12 cellular contexts compared by ENCODE assay signal in genomic region chr2:201696151-201696659, GRCh38. TPM values are rescaled to one million over a fixed set of nuclear protein-coding genes. Genes with fewer than 3 reads are reported as not detected.
A peak's percentile ranks its signal among the peaks of the same experiment; 100 is the strongest.
DNase-seq lines count a peak whose midpoint lies in the region; ATAC-seq, FAIRE-seq and TF ChIP-seq lines count a peak whose summit lies in the region.
"Had no signal": no experiment of that assay in that cellular context is flagged by ENCODE, and none has a peak within 500 bp of the region (broad histone marks: within the 10 kb centered on the region; RNA-seq: fewer than 3 reads in every experiment).

No MANE protein-coding gene starts in this region.

- peak; percentile 82 for DNase-seq in AG04449 (ENCODE audit: low read depth, low spot score)
- DNase-seq in HS-5 (ENCODE audit: low read depth), result peak; percentile 97
- DNase-seq in brain pericyte (ENCODE audit: low read depth, low spot score), result peak; percentile 71
- DNase-seq in keratinocyte (ENCODE audit: low read depth, low spot score), result peak; percentile 41
- no peak for DNase-seq in activated CD4-positive, CD25-positive, alpha-beta regulatory T cell treated with anti-CD3 and anti-CD28 coated beads, Interleukin-2, amount 50 U/mL, for 72 hours
- no peak for DNase-seq in DMS114 treated with DMSO at 0.1 percent for 48 hours (lab: John Stamatoyannopoulos, UW; ENCODE audit: unreplicated experiment)
- DNase-seq in MM.1S, result no peak
- DNase-seq: activated naive CD4-positive, alpha-beta T cell treated with anti-CD3 and anti-CD28 coated beads for 36 hours; CD8-positive, alpha-beta memory T cell; glutamatergic neuron had no signal

- H3K27ac ChIP-seq in keratinocyte (ENCODE audit: control insufficient read depth, insufficient read depth, low read length), result peak overlapping the region; percentile 55
- H3K27ac ChIP-seq in MM.1S (ENCODE audit: low read length), result no peak overlapping the region

- H3K79me2 ChIP-seq in keratinocyte (ENCODE audit: control insufficient read depth, insufficient read depth, low read length), result no peaks in the 10 kb centered on the region
- no peaks in the 10 kb centered on the region for H3K79me2 ChIP-seq in MM.1S (ENCODE audit: low read length)

- dilution Hi-C loops in keratinocyte (cut with MboI; ENCODE audit: extremely low pct_ligation_motif_present, low sequenced_read_pairs), result no loop called here

- H2AFZ ChIP-seq in keratinocyte (ENCODE audit: control insufficient read depth, low read length) (peak overlapping the region; percentile 68), MM.1S (ENCODE audit: low read length) (no peak overlapping the region)

- H3K4me1 ChIP-seq in keratinocyte (ENCODE audit: control insufficient read depth, extremely low read depth, insufficient read depth, low read length) (peaks cover 43% of the 10 kb centered on the region), MM.1S (ENCODE audit: low read length) (no peaks in the 10 kb centered on the region)

- POLR2A ChIA-PET in AG04449 (lab: Yijun Ruan, JAX), result interaction anchor here (0.6 to 1.8 kb wide), 5 partner anchors 11 to 84 kb away, joined by 3 to 5 read pairs (median 4); partner anchors contain the start of genes ALS2 and TMEM237

- no peaks in the 10 kb centered on the region for H3F3A ChIP-seq in MM.1S (ENCODE audit: insufficient read depth, low read length)

- no peaks in the 10 kb centered on the region for H3K9me2 ChIP-seq in MM.1S (replicated peaks; ENCODE audit: insufficient read depth, low read length)

- H3K4me2 ChIP-seq in keratinocyte (ENCODE audit: control insufficient read depth, extremely low read depth, insufficient read depth, low read depth, low read length), result peak overlapping the region; percentile 11
- H3K4me2 ChIP-seq in MM.1S (ENCODE audit: low read depth, low read length), result no peak overlapping the region

- no peak for ATAC-seq in GM19023 (IDR thresholded peaks at IDR 0.05; ENCODE audit: unreplicated experiment)
- ATAC-seq: K562 had no signal

- no peaks in the 10 kb centered on the region for H3K9me3 ChIP-seq in keratinocyte (ENCODE audit: control insufficient read depth, low read depth, low read length)
- no peaks in the 10 kb centered on the region for H3K9me3 ChIP-seq in MM.1S (replicated peaks; ENCODE audit: insufficient read depth, low read length)

- no peaks in the 10 kb centered on the region for H3K9me1 ChIP-seq in keratinocyte (ENCODE audit: control insufficient read depth, extremely low read depth, insufficient read depth, low read length)

- peaks cover 4 to 5% of the 10 kb centered on the region in 2 experiments for H3K36me3 ChIP-seq in keratinocyte (ENCODE audit: control insufficient read depth in 2 of 2, extremely low read depth in 1 of 2, insufficient read depth in 2 of 2, low read length in 2 of 2)
- no peaks in the 10 kb centered on the region for H3K36me3 ChIP-seq in MM.1S (replicated peaks; ENCODE audit: insufficient read depth, low read length)

- no peaks in the 10 kb centered on the region for H3K27me3 ChIP-seq in keratinocyte (ENCODE audit: control insufficient read depth, extremely low read depth, insufficient read depth, low read length)
- H3K27me3 ChIP-seq in MM.1S (replicated peaks; ENCODE audit: insufficient read depth, low read length), result no peaks in the 10 kb centered on the region

- CTCF ChIA-PET in AG04449 (lab: Yijun Ruan, JAX), result interaction anchor here (0.8 to 2.5 kb wide), 7 partner anchors 12 to 464 kb away, joined by 3 to 7 read pairs (median 3); no protein-coding TSS in a partner anchor

- H4K20me1 ChIP-seq in keratinocyte (ENCODE audit: control insufficient read depth, extremely low read depth, insufficient read depth, low read length) (no peaks in the 10 kb centered on the region), MM.1S (ENCODE audit: insufficient read depth, low read length) (no peaks in the 10 kb centered on the region)

- TF ChIP-seq CTCF in AG04449 (IDR thresholded peaks at IDR 0.05; ENCODE audit: insufficient read depth, low read length, missing control alignments) (no peak), keratinocyte (optimal IDR thresholded peaks at IDR 0.05 in 1 of 3, IDR thresholded peaks at IDR 0.05 in 1 of 3, conservative IDR thresholded peaks at IDR 0.05 in 1 of 3; ENCODE audit: extremely low read depth in 1 of 3, insufficient read depth in 2 of 3, low read length in 3 of 3) (no peak), MM.1S (IDR thresholded peaks at IDR 0.05; ENCODE audit: low read length) (no peak)

- H3K4me3 ChIP-seq in AG04449 (ENCODE audit: low read depth, low read length) (no peak overlapping the region), keratinocyte (ENCODE audit: control insufficient read depth in 2 of 3, extremely low read depth in 1 of 3, insufficient read depth in 2 of 3, low read depth in 1 of 3, low read length in 3 of 3) (no peak overlapping the region), MM.1S (ENCODE audit: low read length) (no peak overlapping the region)
- H3K4me3 ChIP-seq: K562 had no signal

- peak; percentile 90 for FAIRE-seq in keratinocyte (lab: Jason Lieb, UNC)
- FAIRE-seq: K562 had no signal

- no peak overlapping the region for H3K9ac ChIP-seq in keratinocyte (ENCODE audit: control insufficient read depth, extremely low read depth, insufficient read depth, low read length)
- H3K9ac ChIP-seq in MM.1S (ENCODE audit: low read length), result no peak overlapping the region

RNA-seq across cellular contexts. Expression of gene MPP4, which starts 2.2 kb away (rescaled TPM):
- 0.27 to 0.63 TPM (median 0.42 TPM) in 3 replicates for polyA plus RNA-seq in keratinocyte
- polyA plus RNA-seq in keratinocyte (2011; ENCODE audit: low read depth), result not detected
- polyA plus RNA-seq in keratinocyte (2011; cell fraction: cytosol; rRNA removed), result 0.13 TPM in 2 replicates
- 1.1 and 1.3 TPM in 2 replicates for polyA plus RNA-seq in keratinocyte (2011; cell fraction: nucleus; rRNA removed)
- 0.11 and 0.26 TPM in 2 replicates for polyA plus RNA-seq in keratinocyte (2012; ENCODE audit: low replicate concordance)
- 0.49 to 0.86 TPM (median 0.59 TPM) in 3 replicates for polyA minus RNA-seq in keratinocyte
- polyA minus RNA-seq in keratinocyte (2011; cell fraction: cytosol; rRNA and poly(A)+ RNA removed), result not detected
- 1.1 and 2.9 TPM in 2 replicates for polyA minus RNA-seq in keratinocyte (2011; cell fraction: nucleus; rRNA and poly(A)+ RNA removed)
- polyA plus RNA-seq: CD8-positive, alpha-beta memory T cell had no signal

RNA-seq across cellular contexts. Expression of gene TMEM237, which starts 52.9 kb away (rescaled TPM):
- 43.1 to 49.6 TPM (median 43.5 TPM) in 3 replicates for polyA plus RNA-seq in keratinocyte
- 45.4 TPM for polyA plus RNA-seq in keratinocyte (2011; ENCODE audit: low read depth)
- 33.6 and 51.3 TPM in 2 replicates for polyA plus RNA-seq in keratinocyte (2011; cell fraction: cytosol; rRNA removed)
- 42.2 and 47.6 TPM in 2 replicates for polyA plus RNA-seq in keratinocyte (2011; cell fraction: nucleus; rRNA removed)
- 18.5 and 30.6 TPM in 2 replicates for polyA plus RNA-seq in keratinocyte (2012; ENCODE audit: low replicate concordance)
- 10.8 to 43.7 TPM (median 28.8 TPM) in 3 replicates for polyA minus RNA-seq in keratinocyte
- 19.4 TPM for polyA minus RNA-seq in keratinocyte (2011; cell fraction: cytosol; rRNA and poly(A)+ RNA removed)
- polyA minus RNA-seq in keratinocyte (2011; cell fraction: nucleus; rRNA and poly(A)+ RNA removed), result 9.8 and 27.7 TPM in 2 replicates

Comparison
In these comparisons a context has a peak if more than half of its experiments do, and no peak if none do; other contexts are left out.
1. DNase-seq: peak in AG04449 (single experiment), HS-5 (single experiment), brain pericyte (single experiment) and keratinocyte (single experiment); none in activated CD4-positive, CD25-positive, alpha-beta regulatory T cell treated with anti-CD3 and anti-CD28 coated beads, Interleukin-2, amount 50 U/mL, for 72 hours (single experiment), DMS114 treated with DMSO at 0.1 percent for 48 hours (single experiment) and MM.1S (single experiment).